ENCODE assay signal across 8 cellular contexts in genomic region chr1:58785424-58786058, GRCh38. TPM values are rescaled to one million over a fixed set of nuclear protein-coding genes. Genes with fewer than 3 reads are reported as not detected.
DNase-seq lines count a peak whose midpoint lies in the region; ATAC-seq and TF ChIP-seq lines count a peak whose summit lies in the region.

No MANE protein-coding gene starts in this region.

- DNase-seq in GM03348 (ENCODE audit: low spot score) (peak; percentile 16), NCI-H2171 (lab: John Stamatoyannopoulos, UW) (peak; percentile 60), epithelial cell of prostate (ENCODE audit: low read depth, low spot score) (peak; percentile 80), myocyte (ENCODE audit: low read depth) (peak; percentile 97), tibial nerve (ENCODE audit: low spot score in 2 of 2) (peak in 1 of 2 donors; percentile 48), SIG-M5 (lab: John Stamatoyannopoulos, UW) (no peak)
- DNase-seq in activated CD8-positive, alpha-beta T cell treated with anti-CD3 and anti-CD28 coated beads for 36 hours, result peak; percentile 39

- 8 to 9% methylated on average over 10 to 11 of the region's 14 CpGs for WGBS in tibial nerve, 2 donors

- no peak for TF ChIP-seq EP300 in tibial nerve (IDR thresholded peaks at IDR 0.05)

- no peak for TF ChIP-seq CTCF in activated CD8-positive, alpha-beta T cell treated with anti-CD3 and anti-CD28 coated beads for 36 hours (IDR thresholded peaks at IDR 0.05)
- no peak for TF ChIP-seq CTCF in tibial nerve (IDR thresholded peaks at IDR 0.05)

- H3K9me3 Mint-ChIP-seq in activated CD8-positive, alpha-beta T cell treated with anti-CD3 and anti-CD28 coated beads for 36 hours, result peaks cover 13% of the 10 kb centered on the region

- CTCF ChIA-PET in activated CD8-positive, alpha-beta T cell treated with anti-CD3 and anti-CD28 coated beads for 36 hours (lab: Charles Lee), result interaction anchor here (0.6 to 1.6 kb wide), 4 partner anchors 213 to 913 kb away, joined by 3 to 5 read pairs (median 3); no protein-coding TSS in a partner anchor

- peak overlapping the region; percentile 86 for H3K4me3 Mint-ChIP-seq in activated CD8-positive, alpha-beta T cell treated with anti-CD3 and anti-CD28 coated beads for 36 hours

- H3K36me3 Mint-ChIP-seq in activated CD8-positive, alpha-beta T cell treated with anti-CD3 and anti-CD28 coated beads for 36 hours (ENCODE audit: low read depth), result peaks cover 33% of the 10 kb centered on the region

- H3K27ac ChIP-seq in epithelial cell of prostate, result peak overlapping the region; percentile 97
- peak overlapping the region; percentile 98 to 100 (median 100) for H3K27ac ChIP-seq in tibial nerve

- POLR2A ChIA-PET in activated CD8-positive, alpha-beta T cell treated with anti-CD3 and anti-CD28 coated beads for 36 hours (lab: Charles Lee), result interaction anchor here (1.0 to 2.9 kb wide), 4 partner anchors 13 to 121 kb away, joined by 3 to 9 read pairs (median 6); no protein-coding TSS in a partner anchor

- H3K27ac Mint-ChIP-seq in activated CD8-positive, alpha-beta T cell treated with anti-CD3 and anti-CD28 coated beads for 36 hours, result peak overlapping the region; percentile 97

- no peak for ATAC-seq in activated CD8-positive, alpha-beta T cell treated with anti-CD3 and anti-CD28 coated beads for 36 hours
- no peak for ATAC-seq in GM18520 (IDR thresholded peaks at IDR 0.05; ENCODE audit: unreplicated experiment)

- H3K9me3 ChIP-seq in tibial nerve, result peaks cover 0 to 12% (median 0%) of the 10 kb centered on the region in 4 donors

- peaks cover 0 to 18% (median 10%) of the 10 kb centered on the region in 4 donors for H3K4me1 ChIP-seq in tibial nerve

- H3K36me3 ChIP-seq in tibial nerve, result peaks cover 0 to 14% (median 0%) of the 10 kb centered on the region in 3 donors

- no peak for TF ChIP-seq POLR2A in tibial nerve (IDR thresholded peaks at IDR 0.05)

- no peaks in the 10 kb centered on the region for H3K27me3 ChIP-seq in tibial nerve

- H3K4me3 ChIP-seq in tibial nerve, result peak overlapping the region; percentile 77 to 97 (median 84)

- intact Hi-C loops in activated CD8-positive, alpha-beta T cell treated with anti-CD3 and anti-CD28 coated beads for 36 hours (cut with micrococcal nuclease), result loop anchor here (2.0 to 10.0 kb wide), 3 partner anchors 31 to 509 kb away; partner anchors contain the start of gene FGGY

- peaks cover 12% of the 10 kb centered on the region for H3K4me1 Mint-ChIP-seq in activated CD8-positive, alpha-beta T cell treated with anti-CD3 and anti-CD28 coated beads for 36 hours (ENCODE audit: low read depth)

- no peaks in the 10 kb centered on the region for H3K27me3 Mint-ChIP-seq in activated CD8-positive, alpha-beta T cell treated with anti-CD3 and anti-CD28 coated beads for 36 hours

RNA-seq across cellular contexts. Expression of gene JUN, which starts 1.7 kb away (rescaled TPM):
- total RNA-seq in activated CD8-positive, alpha-beta T cell treated with anti-CD3 and anti-CD28 coated beads for 36 hours, result 10 to 100 TPM; 51.4 to 53.2 TPM
- total RNA-seq in myocyte (65.9 and 141 TPM in 2 replicates), tibial nerve (100 to 1,000 TPM; 169 to 267 (median 192) TPM)
- polyA plus RNA-seq in myocyte (2012), result 61.1 TPM
